ENCODE assay signal across 13 cellular contexts in genomic region chr16:74626741-74627416, GRCh38. TPM values are rescaled to one million over a fixed set of nuclear protein-coding genes. Genes with fewer than 3 reads are reported as not detected.
DNase-seq lines count a peak whose midpoint lies in the region; ATAC-seq and TF ChIP-seq lines count a peak whose summit lies in the region.
"Had no signal": no experiment of that assay in that cellular context is flagged by ENCODE, and none has a peak within 500 bp of the region (broad histone marks: within the 10 kb centered on the region; RNA-seq: fewer than 3 reads in every experiment).

No MANE protein-coding gene starts in this region.

- in situ Hi-C loops in GM13976 (cut with MboI; ENCODE audit: low sequenced_read_pairs, unreplicated experiment), result no loop called here

- no peaks in the 10 kb centered on the region for H3K27me3 ChIP-seq in mesenchymal stem cell (ENCODE audit: control insufficient read depth in 1 of 2, insufficient read depth in 1 of 2, low read length in 2 of 2)
- H3K27me3 ChIP-seq: brain microvascular endothelial cell, esophagus squamous epithelium, neutrophil, stomach had no signal

- no peak overlapping the region for H4K91ac ChIP-seq in mesenchymal stem cell (ENCODE audit: low read length)

- WGBS in mesenchymal stem cell, result no CpG with 5 or more reads among the region's 1 CpG

- peak; percentile 53 for ATAC-seq in GM21447 (IDR thresholded peaks at IDR 0.05; ENCODE audit: unreplicated experiment)
- ATAC-seq in HG03025 (IDR thresholded peaks at IDR 0.05; ENCODE audit: low FRiP score, unreplicated experiment), result no peak

- H3K27ac ChIP-seq in VCaP (peak overlapping the region; percentile 55), mesenchymal stem cell (ENCODE audit: low read length, poor library complexity, severe bottlenecking) (peak overlapping the region; percentile 30)
- H3K27ac ChIP-seq: brain microvascular endothelial cell, esophagus squamous epithelium, neutrophil had no signal

- no peak overlapping the region for H2AFZ ChIP-seq in mesenchymal stem cell (ENCODE audit: low read depth, low read length)

- peaks cover 19% of the 10 kb centered on the region for H3K79me1 ChIP-seq in mesenchymal stem cell (replicated peaks; ENCODE audit: low read length, poor library complexity, severe bottlenecking)

- DNase-seq in GM13976 (ENCODE audit: low spot score), result peak; percentile 46
- no peak for DNase-seq in mesenchymal stem cell
- no peak for DNase-seq in cerebellum (ENCODE audit: low spot score)
- no peak for DNase-seq in activated effector memory CD4-positive, alpha-beta T cell treated with Interleukin-2 at 50 U/mL for 16 hours
- DNase-seq: brain microvascular endothelial cell, DMS79 treated with DMSO at 0.1 percent for 48 hours, esophagus squamous epithelium, NCI-H187 treated with DMSO at 0.1 percent for 48 hours had no signal

- no peak overlapping the region for H2BK15ac ChIP-seq in mesenchymal stem cell (ENCODE audit: low read depth, poor library complexity, severe bottlenecking)

- H3K9ac ChIP-seq in mesenchymal stem cell (ENCODE audit: low read length), result peak overlapping the region; percentile 21

- no peaks in the 10 kb centered on the region for H3K9me3 ChIP-seq in mesenchymal stem cell (ENCODE audit: control insufficient read depth, low read length)
- H3K9me3 ChIP-seq: esophagus squamous epithelium, neutrophil, stomach had no signal

- H3K4me3 ChIP-seq in mesenchymal stem cell (ENCODE audit: insufficient read depth in 1 of 2, low read depth in 1 of 2, low read length in 2 of 2), result peak overlapping the region in 1 of 2 experiments; percentile 11
- H3K4me3 ChIP-seq: esophagus squamous epithelium, stomach had no signal

- no peak overlapping the region for H2BK12ac ChIP-seq in mesenchymal stem cell (ENCODE audit: low read length in 2 of 2)

- no peak overlapping the region for H3K23ac ChIP-seq in mesenchymal stem cell (ENCODE audit: low read length in 2 of 2)

- H2BK5ac ChIP-seq in mesenchymal stem cell (ENCODE audit: low read depth, low read length, poor library complexity, severe bottlenecking), result no peak overlapping the region

- no peak overlapping the region for H2AK5ac ChIP-seq in mesenchymal stem cell (ENCODE audit: low read length, severe bottlenecking)

- H2BK120ac ChIP-seq in mesenchymal stem cell (ENCODE audit: low read depth, low read length), result no peak overlapping the region

- H4K8ac ChIP-seq in mesenchymal stem cell (ENCODE audit: low read length), result no peak overlapping the region

- peaks cover 43 to 88% of the 10 kb centered on the region in 2 experiments for H3K36me3 ChIP-seq in mesenchymal stem cell (ENCODE audit: control insufficient read depth in 1 of 2, insufficient read depth in 2 of 2, low read depth in 1 of 2, low read length in 2 of 2)

- TF ChIP-seq CTCF in GM13976 (IDR thresholded peaks at IDR 0.05; ENCODE audit: borderline replicate concordance, control extremely low read depth, extremely low read depth, insufficient read depth, missing control alignments) (no peak), VCaP (conservative IDR thresholded peaks at IDR 0.05) (no peak)

- H3K4me1 ChIP-seq in mesenchymal stem cell (ENCODE audit: control insufficient read depth, insufficient read depth, low read depth, low read length), result peaks cover 15% of the 10 kb centered on the region
- H3K4me1 ChIP-seq: esophagus squamous epithelium had no signal

- H3K14ac ChIP-seq in mesenchymal stem cell (ENCODE audit: low read length in 2 of 2), result no peak overlapping the region

- H3K4ac ChIP-seq in mesenchymal stem cell (ENCODE audit: low read depth in 1 of 2, low read length in 2 of 2), result no peak overlapping the region

- no peak overlapping the region for H3K4me2 ChIP-seq in mesenchymal stem cell (ENCODE audit: low read length, poor library complexity, severe bottlenecking)

- no peak overlapping the region for H3K18ac ChIP-seq in mesenchymal stem cell (ENCODE audit: low read depth in 1 of 2, low read length in 2 of 2)

RNA-seq across cellular contexts. Expression of gene GLG1, which starts 20.0 kb away (rescaled TPM):
- polyA plus RNA-seq in mesenchymal stem cell (2013, experiment 1 of 2), result 117 TPM
- 111 TPM for polyA plus RNA-seq in mesenchymal stem cell (2013, experiment 2 of 2)
- 98.6 TPM for total RNA-seq in cerebellum

RNA-seq across cellular contexts. Expression of gene RFWD3, which starts 39.8 kb away (rescaled TPM):
- polyA plus RNA-seq in mesenchymal stem cell (2013, experiment 1 of 2), result 10.5 TPM
- 9.6 TPM for polyA plus RNA-seq in mesenchymal stem cell (2013, experiment 2 of 2)
- total RNA-seq in cerebellum, result 20.4 TPM
